ENCODE assay signal across 1 cellular context in the genomic region with DNA sequence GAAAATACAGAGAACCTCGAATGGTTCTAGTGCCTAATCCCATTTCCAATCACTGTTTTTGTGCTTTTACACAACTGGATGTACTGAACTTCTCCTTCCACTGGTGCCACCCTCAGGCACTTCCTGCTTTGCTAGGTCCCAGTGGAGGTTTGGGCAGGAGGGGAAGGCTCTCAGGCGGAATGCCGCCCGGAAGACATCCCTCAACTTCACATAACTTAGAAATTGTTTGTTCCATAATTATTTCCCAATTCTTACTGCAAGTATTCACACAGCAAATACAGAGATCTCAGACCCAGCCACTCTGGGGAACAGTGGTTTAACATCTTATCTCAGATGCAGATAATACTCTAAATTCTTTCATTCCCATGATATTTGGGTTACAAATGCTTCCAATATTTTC.
TF ChIP-seq lines count a peak whose summit lies in the region.

No MANE protein-coding gene starts in this region.

TF ChIP-seq in GM23338, 12 proteins besides CTCF, POLR2A, EP300 and RAD21 (continued from another document):
- TF ChIP-seq, protein P1, sequence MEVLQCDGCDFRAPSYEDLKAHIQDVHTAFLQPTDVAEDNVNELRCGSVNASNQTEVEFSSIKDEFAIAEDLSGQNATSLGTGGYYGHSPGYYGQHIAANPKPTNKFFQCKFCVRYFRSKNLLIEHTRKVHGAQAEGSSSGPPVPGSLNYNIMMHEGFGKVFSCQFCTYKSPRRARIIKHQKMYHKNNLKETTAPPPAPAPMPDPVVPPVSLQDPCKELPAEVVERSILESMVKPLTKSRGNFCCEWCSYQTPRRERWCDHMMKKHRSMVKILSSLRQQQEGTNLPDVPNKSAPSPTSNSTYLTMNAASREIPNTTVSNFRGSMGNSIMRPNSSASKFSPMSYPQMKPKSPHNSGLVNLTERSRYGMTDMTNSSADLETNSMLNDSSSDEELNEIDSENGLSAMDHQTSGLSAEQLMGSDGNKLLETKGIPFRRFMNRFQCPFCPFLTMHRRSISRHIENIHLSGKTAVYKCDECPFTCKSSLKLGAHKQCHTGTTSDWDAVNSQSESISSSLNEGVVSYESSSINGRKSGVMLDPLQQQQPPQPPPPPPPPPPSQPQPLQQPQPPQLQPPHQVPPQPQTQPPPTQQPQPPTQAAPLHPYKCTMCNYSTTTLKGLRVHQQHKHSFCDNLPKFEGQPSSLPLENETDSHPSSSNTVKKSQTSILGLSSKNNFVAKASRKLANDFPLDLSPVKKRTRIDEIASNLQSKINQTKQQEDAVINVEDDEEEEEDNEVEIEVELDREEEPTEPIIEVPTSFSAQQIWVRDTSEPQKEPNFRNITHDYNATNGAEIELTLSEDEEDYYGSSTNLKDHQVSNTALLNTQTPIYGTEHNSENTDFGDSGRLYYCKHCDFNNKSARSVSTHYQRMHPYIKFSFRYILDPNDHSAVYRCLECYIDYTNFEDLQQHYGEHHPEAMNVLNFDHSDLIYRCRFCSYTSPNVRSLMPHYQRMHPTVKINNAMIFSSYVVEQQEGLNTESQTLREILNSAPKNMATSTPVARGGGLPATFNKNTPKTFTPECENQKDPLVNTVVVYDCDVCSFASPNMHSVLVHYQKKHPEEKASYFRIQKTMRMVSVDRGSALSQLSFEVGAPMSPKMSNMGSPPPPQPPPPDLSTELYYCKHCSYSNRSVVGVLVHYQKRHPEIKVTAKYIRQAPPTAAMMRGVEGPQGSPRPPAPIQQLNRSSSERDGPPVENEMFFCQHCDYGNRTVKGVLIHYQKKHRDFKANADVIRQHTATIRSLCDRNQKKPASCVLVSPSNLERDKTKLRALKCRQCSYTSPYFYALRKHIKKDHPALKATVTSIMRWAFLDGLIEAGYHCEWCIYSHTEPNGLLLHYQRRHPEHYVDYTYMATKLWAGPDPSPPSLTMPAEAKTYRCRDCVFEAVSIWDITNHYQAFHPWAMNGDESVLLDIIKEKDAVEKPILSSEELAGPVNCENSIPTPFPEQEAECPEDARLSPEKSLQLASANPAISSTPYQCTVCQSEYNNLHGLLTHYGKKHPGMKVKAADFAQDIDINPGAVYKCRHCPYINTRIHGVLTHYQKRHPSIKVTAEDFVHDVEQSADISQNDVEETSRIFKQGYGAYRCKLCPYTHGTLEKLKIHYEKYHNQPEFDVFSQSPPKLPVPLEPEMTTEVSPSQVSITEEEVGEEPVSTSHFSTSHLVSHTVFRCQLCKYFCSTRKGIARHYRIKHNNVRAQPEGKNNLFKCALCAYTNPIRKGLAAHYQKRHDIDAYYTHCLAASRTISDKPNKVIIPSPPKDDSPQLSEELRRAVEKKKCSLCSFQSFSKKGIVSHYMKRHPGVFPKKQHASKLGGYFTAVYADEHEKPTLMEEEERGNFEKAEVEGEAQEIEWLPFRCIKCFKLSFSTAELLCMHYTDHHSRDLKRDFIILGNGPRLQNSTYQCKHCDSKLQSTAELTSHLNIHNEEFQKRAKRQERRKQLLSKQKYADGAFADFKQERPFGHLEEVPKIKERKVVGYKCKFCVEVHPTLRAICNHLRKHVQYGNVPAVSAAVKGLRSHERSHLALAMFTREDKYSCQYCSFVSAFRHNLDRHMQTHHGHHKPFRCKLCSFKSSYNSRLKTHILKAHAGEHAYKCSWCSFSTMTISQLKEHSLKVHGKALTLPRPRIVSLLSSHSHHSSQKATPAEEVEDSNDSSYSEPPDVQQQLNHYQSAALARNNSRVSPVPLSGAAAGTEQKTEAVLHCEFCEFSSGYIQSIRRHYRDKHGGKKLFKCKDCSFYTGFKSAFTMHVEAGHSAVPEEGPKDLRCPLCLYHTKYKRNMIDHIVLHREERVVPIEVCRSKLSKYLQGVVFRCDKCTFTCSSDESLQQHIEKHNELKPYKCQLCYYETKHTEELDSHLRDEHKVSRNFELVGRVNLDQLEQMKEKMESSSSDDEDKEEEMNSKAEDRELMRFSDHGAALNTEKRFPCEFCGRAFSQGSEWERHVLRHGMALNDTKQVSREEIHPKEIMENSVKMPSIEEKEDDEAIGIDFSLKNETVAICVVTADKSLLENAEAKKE (CRISPR knock-in tag; IDR thresholded peaks at IDR 0.05), result no peak
- TF ChIP-seq NANOG (IDR thresholded peaks at IDR 0.05; ENCODE audit: borderline replicate concordance) (no peak), STAT1 (IDR thresholded peaks at IDR 0.05; ENCODE audit: unreplicated experiment) (no peak), JUNB (IDR thresholded peaks at IDR 0.05; ENCODE audit: unreplicated experiment) (no peak), ZNF114 (CRISPR knock-in tag; IDR thresholded peaks at IDR 0.05) (no peak), CREB1 (CRISPR knock-in tag; IDR thresholded peaks at IDR 0.05; ENCODE audit: low read depth) (no peak), ZNF331 (CRISPR knock-in tag; IDR thresholded peaks at IDR 0.05; ENCODE audit: low read depth) (no peak)
- TF ChIP-seq, protein P2, sequence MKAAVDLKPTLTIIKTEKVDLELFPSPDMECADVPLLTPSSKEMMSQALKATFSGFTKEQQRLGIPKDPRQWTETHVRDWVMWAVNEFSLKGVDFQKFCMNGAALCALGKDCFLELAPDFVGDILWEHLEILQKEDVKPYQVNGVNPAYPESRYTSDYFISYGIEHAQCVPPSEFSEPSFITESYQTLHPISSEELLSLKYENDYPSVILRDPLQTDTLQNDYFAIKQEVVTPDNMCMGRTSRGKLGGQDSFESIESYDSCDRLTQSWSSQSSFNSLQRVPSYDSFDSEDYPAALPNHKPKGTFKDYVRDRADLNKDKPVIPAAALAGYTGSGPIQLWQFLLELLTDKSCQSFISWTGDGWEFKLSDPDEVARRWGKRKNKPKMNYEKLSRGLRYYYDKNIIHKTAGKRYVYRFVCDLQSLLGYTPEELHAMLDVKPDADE (IDR thresholded peaks at IDR 0.05), result no peak
TF ChIP-seq in GM23338: peak in this region for 0.
